ENCODE assay signal across 2 cellular contexts in genomic region chr2:39535606-39536185, GRCh38.
TF ChIP-seq lines count a peak whose summit lies in the region.

No MANE protein-coding gene starts in this region.

TF ChIP-seq in HepG2, 621 proteins besides CTCF, POLR2A, EP300 and RAD21:
- no peak for TF ChIP-seq ZNF777 (CRISPR knock-in tag; IDR thresholded peaks at IDR 0.05)
- no peak for TF ChIP-seq GTF2F1 (IDR thresholded peaks at IDR 0.05; ENCODE audit: low read length)
- TF ChIP-seq ZNF670 (CRISPR knock-in tag; IDR thresholded peaks at IDR 0.05; ENCODE audit: borderline replicate concordance) = no peak
- no peak for TF ChIP-seq ZBTB10 (CRISPR knock-in tag; IDR thresholded peaks at IDR 0.05; ENCODE audit: borderline replicate concordance)
- TF ChIP-seq TSC22D2 (CRISPR knock-in tag; IDR thresholded peaks at IDR 0.05; ENCODE audit: borderline replicate concordance) = no peak
- TF ChIP-seq ZNF484 (CRISPR knock-in tag; IDR thresholded peaks at IDR 0.05; ENCODE audit: borderline replicate concordance, low read depth) = no peak
- TF ChIP-seq GATA4 (IDR thresholded peaks at IDR 0.05; ENCODE audit: borderline replicate concordance, low read depth) = no peak
- no peak for TF ChIP-seq ZNF709 (CRISPR knock-in tag; IDR thresholded peaks at IDR 0.05)
- no peak for TF ChIP-seq DR1 (CRISPR knock-in tag; IDR thresholded peaks at IDR 0.05)
- no peak for TF ChIP-seq SP1 (IDR thresholded peaks at IDR 0.05)
- no peak for TF ChIP-seq SP1 (CRISPR knock-in tag; IDR thresholded peaks at IDR 0.05)
- TF ChIP-seq ARNT2 (CRISPR knock-in tag; IDR thresholded peaks at IDR 0.05; ENCODE audit: low read depth) = no peak
- TF ChIP-seq JUN (CRISPR knock-in tag; IDR thresholded peaks at IDR 0.05) = no peak
- TF ChIP-seq ZNF121 (CRISPR knock-in tag; IDR thresholded peaks at IDR 0.05) = no peak
- TF ChIP-seq RXRB (CRISPR knock-in tag; IDR thresholded peaks at IDR 0.05; ENCODE audit: borderline replicate concordance) = no peak
- TF ChIP-seq PRDM10 (CRISPR knock-in tag; IDR thresholded peaks at IDR 0.05; ENCODE audit: low read depth) = no peak
- TF ChIP-seq ZNF383 (CRISPR knock-in tag; IDR thresholded peaks at IDR 0.05; ENCODE audit: borderline replicate concordance) = 0 out of 2 replicates have a peak, but pooled peaks have one; percentile 39
- TF ChIP-seq ZBTB37 (CRISPR knock-in tag; IDR thresholded peaks at IDR 0.05) = no peak
- TF ChIP-seq RBM22 (optimal IDR thresholded peaks at IDR 0.05; ENCODE audit: low read length) = no peak
- no peak for TF ChIP-seq MLLT10 (CRISPR knock-in tag; IDR thresholded peaks at IDR 0.05)
- peak; percentile 87 for TF ChIP-seq MAFF (IDR thresholded peaks at IDR 0.05; ENCODE audit: low read depth, low read length)
- TF ChIP-seq ISX (CRISPR knock-in tag; conservative IDR thresholded peaks at IDR 0.05) = no peak
- peak; percentile 76 to 85 for TF ChIP-seq MAFK (conservative IDR thresholded peaks at IDR 0.05 in 1 of 2, IDR thresholded peaks at IDR 0.05 in 1 of 2; ENCODE audit: low read length in 2 of 2)
- TF ChIP-seq ZFX (CRISPR knock-in tag; IDR thresholded peaks at IDR 0.05; ENCODE audit: low read depth) = peak; percentile 20; the same call in 1 of the 2 replicates
- TF ChIP-seq HDAC6 (IDR thresholded peaks at IDR 0.05; ENCODE audit: low read depth, low read length) = no peak
- no peak for TF ChIP-seq RFX1 (IDR thresholded peaks at IDR 0.05)
- no peak for TF ChIP-seq ZNF816 (CRISPR knock-in tag; IDR thresholded peaks at IDR 0.05; ENCODE audit: borderline replicate concordance)

TF ChIP-seq in endothelial cell of umbilical vein, 7 proteins besides CTCF, POLR2A, EP300 and RAD21:
- no peak for TF ChIP-seq JUN (IDR thresholded peaks at IDR 0.05; ENCODE audit: borderline replicate concordance, insufficient read depth, insufficient read length, low read depth)
- no peak for TF ChIP-seq MAX (IDR thresholded peaks at IDR 0.05; ENCODE audit: insufficient read depth, insufficient read length)
- no peak for TF ChIP-seq MYC (IDR thresholded peaks at IDR 0.05; ENCODE audit: low read depth, low read length)
- no peak for TF ChIP-seq POLR2AphosphoS5 (IDR thresholded peaks at IDR 0.05; ENCODE audit: insufficient read depth, low read depth, low read length)
- no peak for TF ChIP-seq FOS (IDR thresholded peaks at IDR 0.05; ENCODE audit: borderline replicate concordance, insufficient read depth, low read length)
- TF ChIP-seq EZH2 (IDR thresholded peaks at IDR 0.05; ENCODE audit: borderline replicate concordance, low read depth, low read length, severe bottlenecking) = no peak
- no peak for TF ChIP-seq GATA2 (IDR thresholded peaks at IDR 0.05; ENCODE audit: insufficient read depth, insufficient read length, low read depth, low read length)
